ENCODE assay signal across 12 cellular contexts in genomic region chr1:30353637-30354036, GRCh38.
DNase-seq lines count a peak whose midpoint lies in the region; ATAC-seq and TF ChIP-seq lines count a peak whose summit lies in the region.
"Had no signal": no experiment of that assay in that cellular context is flagged by ENCODE, and none has a peak within 500 bp of the region (broad histone marks: within the 10 kb centered on the region; RNA-seq: fewer than 3 reads in every experiment).

No MANE protein-coding gene starts in this region.

- H3K9me3 Mint-ChIP-seq in chondrocyte (ENCODE audit: low read depth) (peaks cover 3% of the 10 kb centered on the region), nephron (peaks cover 8% of the 10 kb centered on the region)
- H3K9me3 Mint-ChIP-seq: natural killer cell; stimulated activated effector memory CD8-positive, alpha-beta T cell treated with anti-CD3 and anti-CD28 coated beads, Interleukin-12 subunit alpha, Interleukin-12 subunit beta, amount 100 ng/mL, for 72 hours had no signal

- H3K27ac Mint-ChIP-seq in chondrocyte (ENCODE audit: unreplicated experiment): no peak overlapping the region
- H3K27ac Mint-ChIP-seq in nephron: no peak overlapping the region
- H3K27ac Mint-ChIP-seq: activated naive CD8-positive, alpha-beta T cell treated with anti-CD3 and anti-CD28 coated beads, Interleukin-2, amount 10 ng/mL, durations not matched to agents 7 days and 5 days; natural killer cell; stimulated activated effector memory CD8-positive, alpha-beta T cell treated with anti-CD3 and anti-CD28 coated beads, Interleukin-12 subunit alpha, Interleukin-12 subunit beta, amount 100 ng/mL, for 72 hours had no signal

- TF ChIP-seq CTCF in NB4 (IDR thresholded peaks at IDR 0.05; ENCODE audit: low read depth, low read length) (peak; percentile 27), chondrocyte (IDR thresholded peaks at IDR 0.05) (peak; percentile 50), nephron (IDR thresholded peaks at IDR 0.05; ENCODE audit: unreplicated experiment in 3 of 3) (peak; percentile 44 to 60 (median 57))

- no peak for TF ChIP-seq POLR2A in NB4 (IDR thresholded peaks at IDR 0.05; ENCODE audit: extremely low read depth, insufficient read length)

- peaks cover 31% of the 10 kb centered on the region for H3K27me3 Mint-ChIP-seq in chondrocyte (ENCODE audit: low read depth)
- H3K27me3 Mint-ChIP-seq in nephron (ENCODE audit: low read depth): peaks cover 27% of the 10 kb centered on the region

- H3K4me3 Mint-ChIP-seq in chondrocyte (ENCODE audit: unreplicated experiment): no peak overlapping the region
- H3K4me3 Mint-ChIP-seq in nephron: no peak overlapping the region
- H3K4me3 Mint-ChIP-seq: activated naive CD8-positive, alpha-beta T cell treated with anti-CD3 and anti-CD28 coated beads, Interleukin-2, amount 10 ng/mL, durations not matched to agents 7 days and 5 days; natural killer cell; stimulated activated effector memory CD8-positive, alpha-beta T cell treated with anti-CD3 and anti-CD28 coated beads, Interleukin-12 subunit alpha, Interleukin-12 subunit beta, amount 100 ng/mL, for 72 hours had no signal

- H3K36me3 Mint-ChIP-seq in chondrocyte (ENCODE audit: low read depth) (peaks cover 2% of the 10 kb centered on the region), nephron (ENCODE audit: low read depth) (peaks cover 4% of the 10 kb centered on the region)
- H3K36me3 Mint-ChIP-seq: activated naive CD8-positive, alpha-beta T cell treated with anti-CD3 and anti-CD28 coated beads, Interleukin-2, amount 10 ng/mL, durations not matched to agents 7 days and 5 days; natural killer cell; stimulated activated effector memory CD8-positive, alpha-beta T cell treated with anti-CD3 and anti-CD28 coated beads, Interleukin-12 subunit alpha, Interleukin-12 subunit beta, amount 100 ng/mL, for 72 hours had no signal

- no peak for ATAC-seq in activated CD4-positive, CD25-positive, alpha-beta regulatory T cell treated with anti-CD3 and anti-CD28 coated beads, Interleukin-2, amount 50 U/mL, for 24 hours
- ATAC-seq in HG03175 (IDR thresholded peaks at IDR 0.05; ENCODE audit: unreplicated experiment): no peak
- ATAC-seq: natural killer cell; stimulated activated effector memory CD8-positive, alpha-beta T cell treated with anti-CD3 and anti-CD28 coated beads, Interleukin-12 subunit alpha, Interleukin-12 subunit beta, amount 100 ng/mL, for 72 hours had no signal

- no peak overlapping the region for H3K4me3 ChIP-seq in NB4 (ENCODE audit: low read depth, low read length)

- H3K4me1 Mint-ChIP-seq in chondrocyte (ENCODE audit: low read depth) (no peaks in the 10 kb centered on the region), nephron (no peaks in the 10 kb centered on the region)
- H3K4me1 Mint-ChIP-seq: activated naive CD8-positive, alpha-beta T cell treated with anti-CD3 and anti-CD28 coated beads, Interleukin-2, amount 10 ng/mL, durations not matched to agents 7 days and 5 days; natural killer cell; stimulated activated effector memory CD8-positive, alpha-beta T cell treated with anti-CD3 and anti-CD28 coated beads, Interleukin-12 subunit alpha, Interleukin-12 subunit beta, amount 100 ng/mL, for 72 hours had no signal

- DNase-seq in GM03348 (ENCODE audit: low spot score): peak; percentile 36
- no peak for DNase-seq in NB4 (ENCODE audit: low read depth)
- DNase-seq in chondrocyte (ENCODE audit: low spot score): no peak
- no peak for DNase-seq in COR-L47 (lab: John Stamatoyannopoulos, UW)
- no peak for DNase-seq in hippocampal formation (lab: John Stamatoyannopoulos, UW)
- DNase-seq: activated naive CD8-positive, alpha-beta T cell treated with anti-CD3 and anti-CD28 coated beads, Interleukin-2, amount 10 ng/mL, durations not matched to agents 7 days and 5 days; natural killer cell; NCI-H526 had no signal
